9 cellular contexts compared by ENCODE assay signal in the genomic region with DNA sequence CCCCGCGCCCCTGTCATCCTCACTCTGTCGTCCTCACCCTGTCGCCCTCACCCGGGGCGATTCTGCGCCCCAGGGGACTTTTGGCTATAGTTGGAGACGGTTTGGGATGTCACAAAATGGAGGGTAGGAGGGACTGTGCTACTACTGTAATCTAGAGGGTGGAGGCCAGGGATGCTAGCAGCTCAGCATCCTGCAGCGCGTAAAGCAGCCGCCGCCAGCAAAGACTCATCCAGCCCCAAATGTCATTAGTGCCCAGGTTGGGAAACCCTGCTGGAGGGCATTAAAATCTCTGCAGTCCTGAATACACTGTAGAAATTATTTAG. TPM values are rescaled to one million over a fixed set of nuclear protein-coding genes. Genes with fewer than 3 reads are reported as not detected.
DNase-seq lines count a peak whose midpoint lies in the region; ATAC-seq lines count a peak whose summit lies in the region.
"Had no signal": no experiment of that assay in that cellular context is flagged by ENCODE, and none has a peak within 500 bp of the region (broad histone marks: within the 10 kb centered on the region; RNA-seq: fewer than 3 reads in every experiment).

No MANE protein-coding gene starts in this region.

- H3K27me3 ChIP-seq in HUES64 (ENCODE audit: insufficient read depth, low read length) (no peaks in the 10 kb centered on the region), mononuclear cell (ENCODE audit: insufficient read depth, low read length) (no peaks in the 10 kb centered on the region)

- H3K4me3 ChIP-seq in GM08714 (ENCODE audit: low read length), result peak overlapping the region; percentile 86
- H3K4me3 ChIP-seq in HUES64 (ENCODE audit: low read length), result peak overlapping the region; percentile 98
- peak overlapping the region; percentile 94 for H3K4me3 ChIP-seq in mononuclear cell (ENCODE audit: low read length)

- H3K27ac ChIP-seq in HUES64 (ENCODE audit: low read depth, low read length) (peak overlapping the region; percentile 89), caudate nucleus (ENCODE audit: low read depth, low read length) (peak overlapping the region; percentile 86)

- H3K9me3 ChIP-seq in HUES64 (ENCODE audit: insufficient read depth, low read depth, low read length) (peaks cover 23% of the 10 kb centered on the region; the same call in 1 of the 2 replicates), mononuclear cell (ENCODE audit: low read depth, low read length) (no peaks in the 10 kb centered on the region)

- peak overlapping the region; percentile 85 for H3K9ac ChIP-seq in HUES64 (ENCODE audit: low read depth, low read length)

- DNase-seq in caudate nucleus (lab: John Stamatoyannopoulos, UW) (peak in 2 of 61 donors; percentile 24 to 35), HuH-7.5 (ENCODE audit: low spot score) (no peak)

- H3K4me1 ChIP-seq in HUES64 (ENCODE audit: insufficient read depth, low read length), result peaks cover 5% of the 10 kb centered on the region; the same call in 1 of the 2 replicates
- peaks cover 11% of the 10 kb centered on the region for H3K4me1 ChIP-seq in mononuclear cell (ENCODE audit: insufficient read depth, low read length)

- peaks cover 28% of the 10 kb centered on the region for H3K36me3 ChIP-seq in HUES64 (ENCODE audit: insufficient read depth, low read length)

- ATAC-seq in HG03520 (IDR thresholded peaks at IDR 0.05; ENCODE audit: unreplicated experiment) (no peak), HG02571 (IDR thresholded peaks at IDR 0.05; ENCODE audit: unreplicated experiment) (no peak), HG03095 (IDR thresholded peaks at IDR 0.05; ENCODE audit: unreplicated experiment) (no peak)

- 2% methylated on average over 12 of the region's 12 CpGs for WGBS in HUES64

RNA-seq across cellular contexts. Expression of gene ZNF557, which starts 0.4 kb away (rescaled TPM):
- polyA plus RNA-seq in HUES64 (2013, experiment 1 of 2), result 3.4 TPM
- 3.7 TPM for polyA plus RNA-seq in HUES64 (2013, experiment 2 of 2)
- 25.6 TPM for total RNA-seq in mononuclear cell

RNA-seq across cellular contexts. Expression of gene MBD3L3, which starts 11.4 kb away (rescaled TPM):
- not detected for polyA plus RNA-seq in HUES64 (2013, experiment 1 of 2)
- not detected for polyA plus RNA-seq in HUES64 (2013, experiment 2 of 2)
- total RNA-seq in mononuclear cell, result not detected
- total RNA-seq: SK-MEL-5 had no signal

RNA-seq across cellular contexts. Expression of gene MBD3L2, which starts 20.7 kb away (rescaled TPM):
- not detected for polyA plus RNA-seq in HUES64 (2013, experiment 1 of 2)
- not detected for polyA plus RNA-seq in HUES64 (2013, experiment 2 of 2)
- not detected for total RNA-seq in mononuclear cell
- total RNA-seq: SK-MEL-5 had no signal

RNA-seq across cellular contexts. Expression of gene MBD3L4, which starts 29.9 kb away (rescaled TPM):
- polyA plus RNA-seq in HUES64 (2013, experiment 1 of 2), result not detected
- not detected for polyA plus RNA-seq in HUES64 (2013, experiment 2 of 2)
- total RNA-seq in mononuclear cell, result not detected
- total RNA-seq: SK-MEL-5 had no signal

RNA-seq across cellular contexts. Expression of gene MBD3L5, which starts 39.5 kb away (rescaled TPM):
- not detected for polyA plus RNA-seq in HUES64 (2013, experiment 1 of 2)
- not detected for polyA plus RNA-seq in HUES64 (2013, experiment 2 of 2)
- total RNA-seq in mononuclear cell, result not detected
- total RNA-seq: SK-MEL-5 had no signal
